ENCODE assay signal across 11 cellular contexts in the genomic region with DNA sequence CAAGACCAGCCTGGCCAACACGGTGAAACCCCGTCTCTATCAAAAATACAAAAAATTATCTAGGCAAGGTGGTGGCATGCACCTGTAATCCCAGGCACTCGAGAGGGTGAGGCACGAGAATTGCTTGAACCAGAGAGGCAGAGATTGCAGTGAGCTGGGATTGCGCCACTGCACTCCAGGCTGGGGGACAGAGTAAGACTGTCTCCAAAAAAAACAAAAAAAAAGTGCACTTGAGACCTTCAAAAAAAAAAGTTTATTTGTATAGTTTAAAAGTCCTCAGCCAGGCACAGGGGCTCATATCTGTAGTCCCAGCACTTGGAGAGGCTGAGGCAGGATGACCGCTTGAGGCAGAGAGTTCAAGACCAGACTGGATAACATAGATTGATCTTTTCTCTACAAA. TPM values are rescaled to one million over a fixed set of nuclear protein-coding genes. Genes with fewer than 3 reads are reported as not detected.
DNase-seq lines count a peak whose midpoint lies in the region; ATAC-seq, FAIRE-seq and TF ChIP-seq lines count a peak whose summit lies in the region.
"Had no signal": no experiment of that assay in that cellular context is flagged by ENCODE, and none has a peak within 500 bp of the region (broad histone marks: within the 10 kb centered on the region; RNA-seq: fewer than 3 reads in every experiment).

No MANE protein-coding gene starts in this region.

- H3K27me3 Mint-ChIP-seq in MCF 10A (ENCODE audit: insufficient read depth, unreplicated experiment) = no peaks in the 10 kb centered on the region
- no peaks in the 10 kb centered on the region for H3K27me3 Mint-ChIP-seq in activated T-helper 1 cell treated with anti-CD3 and anti-CD28 coated beads, Interleukin-12 subunit alpha, Interleukin-12 subunit beta, Interleukin-2, Interleukin-4 antibody, amounts not matched to agents 30 ng/mL and 10 ng/mL and 1 ng/mL, durations not matched to agents 14 hours and 24 hours and 36 hours (ENCODE audit: insufficient read depth)
- no peaks in the 10 kb centered on the region for H3K27me3 Mint-ChIP-seq in type B pancreatic cell
- H3K27me3 Mint-ChIP-seq: CD4-positive, alpha-beta memory T cell had no signal

- no peaks in the 10 kb centered on the region for H3K27me3 ChIP-seq in mammary epithelial cell (ENCODE audit: insufficient read depth, low read length)
- H3K27me3 ChIP-seq in HepG2 (ENCODE audit: control insufficient read depth in 1 of 2, insufficient read depth in 2 of 2, low read length in 2 of 2) = no peaks in the 10 kb centered on the region; a peak in 1 of 5 replicates

- H3K4me1 Mint-ChIP-seq in MCF 10A (ENCODE audit: insufficient read depth, unreplicated experiment) (peaks cover 43% of the 10 kb centered on the region), type B pancreatic cell (ENCODE audit: unreplicated experiment) (peaks cover 32% of the 10 kb centered on the region)
- peaks cover 70% of the 10 kb centered on the region for H3K4me1 Mint-ChIP-seq in activated T-helper 1 cell treated with anti-CD3 and anti-CD28 coated beads, Interleukin-12 subunit alpha, Interleukin-12 subunit beta, Interleukin-2, Interleukin-4 antibody, amounts not matched to agents 30 ng/mL and 10 ng/mL and 1 ng/mL, durations not matched to agents 14 hours and 24 hours and 36 hours (ENCODE audit: low read depth)

- peak; percentile 44 for FAIRE-seq in HepG2 (lab: Jason Lieb, UNC)

- H3K36me3 Mint-ChIP-seq in MCF 10A (ENCODE audit: insufficient read depth, unreplicated experiment) (peaks cover 52% of the 10 kb centered on the region), type B pancreatic cell (peaks cover 33% of the 10 kb centered on the region)
- peaks cover 62% of the 10 kb centered on the region for H3K36me3 Mint-ChIP-seq in activated T-helper 1 cell treated with anti-CD3 and anti-CD28 coated beads, Interleukin-12 subunit alpha, Interleukin-12 subunit beta, Interleukin-2, Interleukin-4 antibody, amounts not matched to agents 30 ng/mL and 10 ng/mL and 1 ng/mL, durations not matched to agents 14 hours and 24 hours and 36 hours (ENCODE audit: low read depth)

- H3K4me3 ChIP-seq in mammary epithelial cell (replicated peaks in 1 of 3; ENCODE audit: insufficient read depth in 1 of 3, low read depth in 2 of 3, low read length in 3 of 3) (no peak overlapping the region), HepG2 (replicated peaks in 1 of 3; ENCODE audit: insufficient read depth in 1 of 3, low read depth in 2 of 3, low read length in 3 of 3) (0 out of 6 replicates have a peak overlapping the region, but pooled peaks of 1 of the 3 experiments have one; percentile 96)

- H3K36me3 ChIP-seq in mammary epithelial cell (ENCODE audit: insufficient read depth, low read length) (peaks cover 20% of the 10 kb centered on the region), HepG2 (replicated peaks in 1 of 2; ENCODE audit: control insufficient read depth in 1 of 2, insufficient read depth in 2 of 2, low read length in 2 of 2) (peaks cover 11 to 30% of the 10 kb centered on the region in 2 experiments)

- no peak for TF ChIP-seq POLR2A in HepG2 (IDR thresholded peaks at IDR 0.05; ENCODE audit: insufficient read depth in 1 of 2, low read depth in 2 of 2, low read length in 2 of 2)

- peak overlapping the region; percentile 99 for H3K27ac Mint-ChIP-seq in MCF 10A (ENCODE audit: low read depth, unreplicated experiment)
- peak overlapping the region; percentile 40 for H3K27ac Mint-ChIP-seq in activated T-helper 1 cell treated with anti-CD3 and anti-CD28 coated beads, Interleukin-12 subunit alpha, Interleukin-12 subunit beta, Interleukin-2, Interleukin-4 antibody, amounts not matched to agents 30 ng/mL and 10 ng/mL and 1 ng/mL, durations not matched to agents 14 hours and 24 hours and 36 hours
- no peak overlapping the region for H3K27ac Mint-ChIP-seq in type B pancreatic cell

- DNase-seq in MCF 10A (ENCODE audit: unreplicated experiment) (peak; percentile 46), mammary epithelial cell (no peak), HepG2 (ENCODE audit: low spot score) (no peak), type B pancreatic cell (ENCODE audit: extremely low spot score, unreplicated experiment) (no peak), T1000 (lab: John Stamatoyannopoulos, UW) (no peak), GDM1 (lab: John Stamatoyannopoulos, UW) (no peak)
- DNase-seq in activated T-helper 1 cell treated with anti-CD3 and anti-CD28 coated beads, Interleukin-12 subunit alpha, Interleukin-12 subunit beta, Interleukin-2, Interleukin-4 antibody, amounts not matched to agents 30 ng/mL and 10 ng/mL and 1 ng/mL, durations not matched to agents 14 hours and 24 hours and 36 hours (ENCODE audit: low spot score) = no peak
- DNase-seq in stimulated activated CD4-positive, alpha-beta T cell treated with anti-CD3 and anti-CD28 coated beads, Interleukin-1b, Interleukin-23, amount 100 ng/mL, for 48 hours = no peak
- DNase-seq: CD4-positive, alpha-beta memory T cell; NCI-H187; posterior cingulate gyrus had no signal

- TF ChIP-seq RAD21 in HepG2 (CRISPR knock-in tag; IDR thresholded peaks at IDR 0.05) = no peak

- no peak for TF ChIP-seq CTCF in MCF 10A (IDR thresholded peaks at IDR 0.05; ENCODE audit: unreplicated experiment)
- TF ChIP-seq CTCF in mammary epithelial cell (conservative IDR thresholded peaks at IDR 0.05 in 1 of 2, IDR thresholded peaks at IDR 0.05 in 1 of 2; ENCODE audit: extremely low read depth in 1 of 2, insufficient read depth in 1 of 2, low read depth in 1 of 2, low read length in 2 of 2) = no peak
- no peak for TF ChIP-seq CTCF in HepG2 (CRISPR knock-in tag; IDR thresholded peaks at IDR 0.05)
- no peak for TF ChIP-seq CTCF in type B pancreatic cell (conservative IDR thresholded peaks at IDR 0.05)

- TF ChIP-seq EP300 in HepG2 (IDR thresholded peaks at IDR 0.05; ENCODE audit: low read depth in 2 of 2, low read length in 2 of 2) (no peak), HepG2 (CRISPR knock-in tag; IDR thresholded peaks at IDR 0.05; ENCODE audit: borderline replicate concordance) (no peak)

- POLR2A ChIA-PET in MCF 10A (lab: Yijun Ruan, JAX) = interaction anchor here (5.5 to 7.7 kb wide), 3 partner anchors 11 to 21 kb away, joined by 75 to 104 read pairs (median 92); partner anchors contain the start of genes GLT8D1 and SPCS1
- POLR2A ChIA-PET in HepG2 (lab: Yijun Ruan, JAX) = interaction anchor here (12.6 kb wide), 1 partner anchor 21 kb away, joined by 118 read pairs; the partner anchor contains the start of genes GLT8D1 and SPCS1

- intact Hi-C loops in MCF 10A (cut with micrococcal nuclease) (loop anchor here (2.0 kb wide), 1 partner anchor 13 kb away; no protein-coding TSS in a partner anchor), mammary epithelial cell (cut with micrococcal nuclease) (loop anchor here (2.0 kb wide), 1 partner anchor 147 kb away; the partner anchor contains the start of gene UQCC5), HepG2 (cut with micrococcal nuclease; ENCODE audit: unreplicated experiment) (no loop called here)
- intact Hi-C loops in activated T-helper 1 cell treated with anti-CD3 and anti-CD28 coated beads, Interleukin-12 subunit alpha, Interleukin-12 subunit beta, Interleukin-2, Interleukin-4 antibody, amounts not matched to agents 30 ng/mL and 10 ng/mL and 1 ng/mL, durations not matched to agents 14 hours and 24 hours and 36 hours (cut with micrococcal nuclease) = loop anchor here (10.0 kb wide), 3 partner anchors 409 to 699 kb away; partner anchors contain the start of genes ACY1, DUSP7 and WDR82

- in situ Hi-C loops in mammary epithelial cell (cut with MboI; ENCODE audit: low sequenced_read_pairs in 2 of 2) (no loop called here), HepG2 (cut with HindIII; ENCODE audit: extremely low pct_ligation_motif_present, low pct_unique_long_range_greater_than_20kb) (loop anchor here (10.0 kb wide), 1 partner anchor 229 kb away; the partner anchor contains the start of genes NISCH and TNNC1)

- dilution Hi-C loops in mammary epithelial cell (cut with HindIII; ENCODE audit: low sequenced_read_pairs) = no loop called here

- no peak overlapping the region for H3K27ac ChIP-seq in mammary epithelial cell (ENCODE audit: insufficient read depth, low read depth, low read length)
- peak overlapping the region; percentile 82 for H3K27ac ChIP-seq in HepG2 (ENCODE audit: extremely low read length, insufficient read depth, low read length)

- peak overlapping the region; percentile 99 for H3K4me3 Mint-ChIP-seq in MCF 10A (ENCODE audit: unreplicated experiment)
- H3K4me3 Mint-ChIP-seq in activated T-helper 1 cell treated with anti-CD3 and anti-CD28 coated beads, Interleukin-12 subunit alpha, Interleukin-12 subunit beta, Interleukin-2, Interleukin-4 antibody, amounts not matched to agents 30 ng/mL and 10 ng/mL and 1 ng/mL, durations not matched to agents 14 hours and 24 hours and 36 hours = peak overlapping the region; percentile 92
- H3K4me3 Mint-ChIP-seq in type B pancreatic cell = peak overlapping the region; percentile 93

- CTCF ChIA-PET in MCF 10A (lab: Yijun Ruan, JAX) = no interaction called here
- CTCF ChIA-PET in mammary epithelial cell (lab: Charles Lee; ENCODE audit: low non-redundant PET) = no interaction called here
- CTCF ChIA-PET in HepG2 (lab: Yijun Ruan, JAX; ENCODE audit: low intra/inter-chr PET ratio, low total read pairs) = no interaction called here

- H3K4me2 ChIP-seq in mammary epithelial cell (ENCODE audit: insufficient read depth, low read depth, low read length) (no peak overlapping the region), HepG2 (ENCODE audit: low read depth, low read length) (peak overlapping the region; percentile 77)

- H2AFZ ChIP-seq in mammary epithelial cell (ENCODE audit: low read depth, low read length) = no peak overlapping the region
- H2AFZ ChIP-seq in HepG2 (ENCODE audit: low read length) = no peak overlapping the region

- H3K4me1 ChIP-seq in mammary epithelial cell (ENCODE audit: insufficient read depth, low read length) = peaks cover 20% of the 10 kb centered on the region
- peaks cover 80% of the 10 kb centered on the region for H3K4me1 ChIP-seq in HepG2 (ENCODE audit: insufficient read depth, low read length)

- WGBS in mammary epithelial cell (ENCODE audit: low coverage, missing lambda C conversion rate) = 80% methylated on average over 6 of the region's 6 CpGs
- 51% methylated on average over 6 of the region's 6 CpGs for WGBS in HepG2 (ENCODE audit: low lambda C conversion rate)

- no peaks in the 10 kb centered on the region for H3K9me3 ChIP-seq in mammary epithelial cell (replicated peaks; ENCODE audit: insufficient read depth, low read length)
- H3K9me3 ChIP-seq in HepG2 (ENCODE audit: low read length) = no peaks in the 10 kb centered on the region

- no peak overlapping the region for H3K9ac ChIP-seq in mammary epithelial cell (ENCODE audit: insufficient read depth, low read length)
- H3K9ac ChIP-seq in HepG2 (ENCODE audit: insufficient read depth, low read depth, low read length) = 0 out of 2 replicates have a peak overlapping the region, but pooled peaks have one; percentile 99

- no peaks in the 10 kb centered on the region for H3K9me3 Mint-ChIP-seq in MCF 10A (ENCODE audit: unreplicated experiment)
- no peaks in the 10 kb centered on the region for H3K9me3 Mint-ChIP-seq in activated T-helper 1 cell treated with anti-CD3 and anti-CD28 coated beads, Interleukin-12 subunit alpha, Interleukin-12 subunit beta, Interleukin-2, Interleukin-4 antibody, amounts not matched to agents 30 ng/mL and 10 ng/mL and 1 ng/mL, durations not matched to agents 14 hours and 24 hours and 36 hours
- H3K9me3 Mint-ChIP-seq in type B pancreatic cell = no peaks in the 10 kb centered on the region

- H3K79me2 ChIP-seq in mammary epithelial cell (ENCODE audit: insufficient read depth, low read length) (peaks cover 94% of the 10 kb centered on the region), HepG2 (ENCODE audit: insufficient read depth, low read length) (peaks cover 76% of the 10 kb centered on the region)

- ATAC-seq in HepG2 = no peak; the same call in 2 of the 3 replicates

- BruUV-seq in MCF 10A (replicated peaks; lab: Mats Ljungman, UMichigan) (no TSS peak), mammary epithelial cell (replicated peaks; lab: Mats Ljungman, UMichigan) (no TSS peak), HepG2 (replicated peaks; lab: Mats Ljungman, UMichigan) (no TSS peak)

- no peaks in the 10 kb centered on the region for H4K20me1 ChIP-seq in mammary epithelial cell (ENCODE audit: insufficient read depth, low read length)
- peaks cover 10% of the 10 kb centered on the region for H4K20me1 ChIP-seq in HepG2 (ENCODE audit: insufficient read depth, low read length)

RNA-seq across cellular contexts. Expression of gene PBRM1, which starts 2.1 kb away (rescaled TPM):
- total RNA-seq in MCF 10A (2022) (49.3 and 56.9 TPM in 2 replicates), mammary epithelial cell (10 to 100 TPM; 53.0 to 85.2 TPM), HepG2 (2016; rRNA removed; fragmentation: Illumina TruSeq; extraction: Trizol) (33.2 and 47.0 TPM in 2 replicates), type B pancreatic cell (ENCODE audit: low replicate concordance) (78.3 and 88.6 TPM in 2 replicates)
- polyA plus RNA-seq in mammary epithelial cell (18.8 TPM), HepG2 (2011; rRNA removed) (9.6 and 10.9 TPM in 2 replicates)
- 103 TPM for polyA minus RNA-seq in mammary epithelial cell
- 68.6 and 68.8 TPM in 2 replicates for total RNA-seq in activated T-helper 1 cell treated with anti-CD3 and anti-CD28 coated beads, Interleukin-12 subunit alpha, Interleukin-12 subunit beta, Interleukin-2, Interleukin-4 antibody, amounts not matched to agents 30 ng/mL and 10 ng/mL and 1 ng/mL, durations not matched to agents 14 hours and 24 hours and 36 hours
- 5.1 and 8.0 TPM in 2 replicates for total RNA-seq in HepG2 (2016; cell fraction: cytosol; rRNA removed; fragmentation: Illumina TruSeq; extraction: Trizol; ENCODE audit: low read depth)
- total RNA-seq in HepG2 (2016; cell fraction: insoluble cytoplasmic fraction; rRNA removed; fragmentation: Illumina TruSeq; extraction: Trizol) = 33.8 and 40.2 TPM in 2 replicates
- total RNA-seq in HepG2 (2016; cell fraction: membrane; rRNA removed; fragmentation: Illumina TruSeq; extraction: Trizol) = 13.4 and 13.8 TPM in 2 replicates
- total RNA-seq in HepG2 (2016; cell fraction: nucleus; rRNA removed; fragmentation: Illumina TruSeq; extraction: Trizol) = 49.5 and 50.7 TPM in 2 replicates
- polyA plus RNA-seq in HepG2 (2011; cell fraction: cytosol; rRNA removed) = 6.0 and 7.9 TPM in 2 replicates
- polyA plus RNA-seq in HepG2 (2011; cell fraction: nucleus; rRNA removed) = 15.1 and 15.8 TPM in 2 replicates
- polyA plus RNA-seq in HepG2 (2012) = 10.4 and 11.8 TPM in 2 replicates
- 0.65 and 1.2 TPM in 2 replicates for polyA plus RNA-seq in HepG2 (2016; cell fraction: cytosol; fragmentation: Illumina TruSeq; extraction: Trizol; ENCODE audit: low read depth)
- 19.3 and 20.8 TPM in 2 replicates for polyA plus RNA-seq in HepG2 (2016; cell fraction: insoluble cytoplasmic fraction; fragmentation: Illumina TruSeq; extraction: Trizol; ENCODE audit: low read depth)
- polyA plus RNA-seq in HepG2 (2016; cell fraction: membrane; fragmentation: Illumina TruSeq; extraction: Trizol; ENCODE audit: low read depth) = 1.9 and 2.1 TPM in 2 replicates
- 22.8 and 26.1 TPM in 2 replicates for polyA plus RNA-seq in HepG2 (2016; cell fraction: nucleus; fragmentation: Illumina TruSeq; extraction: Trizol; ENCODE audit: insufficient read depth, low read depth)
- 25.3 and 61.3 TPM in 2 replicates for polyA minus RNA-seq in HepG2 (2011; rRNA and poly(A)+ RNA removed; ENCODE audit: low replicate concordance)
- 22.6 and 23.7 TPM in 2 replicates for polyA minus RNA-seq in HepG2 (2011; cell fraction: cytosol; rRNA and poly(A)+ RNA removed)
- polyA minus RNA-seq in HepG2 (2011; cell fraction: nucleus; rRNA and poly(A)+ RNA removed) = 57.8 and 69.2 TPM in 2 replicates

RNA-seq across cellular contexts. Expression of gene GNL3, which starts 2.2 kb away (rescaled TPM):
- 163 and 200 TPM in 2 replicates for total RNA-seq in MCF 10A (2022)
- total RNA-seq in mammary epithelial cell = 10 to 100 TPM; 81.5 to 97.8 TPM
- polyA plus RNA-seq in mammary epithelial cell = 51.1 TPM
- polyA minus RNA-seq in mammary epithelial cell = 58.3 TPM
- 241 and 245 TPM in 2 replicates for total RNA-seq in activated T-helper 1 cell treated with anti-CD3 and anti-CD28 coated beads, Interleukin-12 subunit alpha, Interleukin-12 subunit beta, Interleukin-2, Interleukin-4 antibody, amounts not matched to agents 30 ng/mL and 10 ng/mL and 1 ng/mL, durations not matched to agents 14 hours and 24 hours and 36 hours
- 257 and 281 TPM in 2 replicates for total RNA-seq in HepG2 (2016; rRNA removed; fragmentation: Illumina TruSeq; extraction: Trizol)
- total RNA-seq in HepG2 (2016; cell fraction: cytosol; rRNA removed; fragmentation: Illumina TruSeq; extraction: Trizol; ENCODE audit: low read depth) = 60.4 and 64.3 TPM in 2 replicates
- 257 and 284 TPM in 2 replicates for total RNA-seq in HepG2 (2016; cell fraction: insoluble cytoplasmic fraction; rRNA removed; fragmentation: Illumina TruSeq; extraction: Trizol)
- 76.1 and 91.0 TPM in 2 replicates for total RNA-seq in HepG2 (2016; cell fraction: membrane; rRNA removed; fragmentation: Illumina TruSeq; extraction: Trizol)
- 252 and 273 TPM in 2 replicates for total RNA-seq in HepG2 (2016; cell fraction: nucleus; rRNA removed; fragmentation: Illumina TruSeq; extraction: Trizol)
- polyA plus RNA-seq in HepG2 (2011; rRNA removed) = 91.7 and 129 TPM in 2 replicates
- polyA plus RNA-seq in HepG2 (2011; cell fraction: cytosol; rRNA removed) = 37.1 and 48.9 TPM in 2 replicates
- polyA plus RNA-seq in HepG2 (2011; cell fraction: nucleus; rRNA removed) = 185 and 204 TPM in 2 replicates
- polyA plus RNA-seq in HepG2 (2012) = 118 and 153 TPM in 2 replicates
- 27.6 and 27.7 TPM in 2 replicates for polyA plus RNA-seq in HepG2 (2016; cell fraction: cytosol; fragmentation: Illumina TruSeq; extraction: Trizol; ENCODE audit: low read depth)
- polyA plus RNA-seq in HepG2 (2016; cell fraction: insoluble cytoplasmic fraction; fragmentation: Illumina TruSeq; extraction: Trizol; ENCODE audit: low read depth) = 214 and 224 TPM in 2 replicates
- 41.7 and 44.4 TPM in 2 replicates for polyA plus RNA-seq in HepG2 (2016; cell fraction: membrane; fragmentation: Illumina TruSeq; extraction: Trizol; ENCODE audit: low read depth)
- polyA plus RNA-seq in HepG2 (2016; cell fraction: nucleus; fragmentation: Illumina TruSeq; extraction: Trizol; ENCODE audit: insufficient read depth, low read depth) = 336 and 359 TPM in 2 replicates
- 38.6 and 73.5 TPM in 2 replicates for polyA minus RNA-seq in HepG2 (2011; rRNA and poly(A)+ RNA removed; ENCODE audit: low replicate concordance)
- polyA minus RNA-seq in HepG2 (2011; cell fraction: cytosol; rRNA and poly(A)+ RNA removed) = 34.7 and 37.7 TPM in 2 replicates
- 291 and 322 TPM in 2 replicates for polyA minus RNA-seq in HepG2 (2011; cell fraction: nucleus; rRNA and poly(A)+ RNA removed)
- 114 and 118 TPM in 2 replicates for total RNA-seq in type B pancreatic cell (ENCODE audit: low replicate concordance)

RNA-seq across cellular contexts. Expression of gene GLT8D1, which starts 22.0 kb away (rescaled TPM):
- total RNA-seq in MCF 10A (2022) (42.2 and 48.1 TPM in 2 replicates), mammary epithelial cell (10 to 100 TPM; 56.8 to 62.7 TPM), HepG2 (2016; rRNA removed; fragmentation: Illumina TruSeq; extraction: Trizol) (65.1 and 110 TPM in 2 replicates), type B pancreatic cell (ENCODE audit: low replicate concordance) (66.1 and 72.7 TPM in 2 replicates)
- polyA plus RNA-seq in mammary epithelial cell (64.9 TPM), HepG2 (2011; rRNA removed) (109 and 121 TPM in 2 replicates)
- polyA minus RNA-seq in mammary epithelial cell = 50.7 TPM
- total RNA-seq in activated T-helper 1 cell treated with anti-CD3 and anti-CD28 coated beads, Interleukin-12 subunit alpha, Interleukin-12 subunit beta, Interleukin-2, Interleukin-4 antibody, amounts not matched to agents 30 ng/mL and 10 ng/mL and 1 ng/mL, durations not matched to agents 14 hours and 24 hours and 36 hours = 33.9 and 40.6 TPM in 2 replicates
- total RNA-seq in HepG2 (2016; cell fraction: cytosol; rRNA removed; fragmentation: Illumina TruSeq; extraction: Trizol; ENCODE audit: low read depth) = 26.1 and 37.4 TPM in 2 replicates
- 57.9 and 103 TPM in 2 replicates for total RNA-seq in HepG2 (2016; cell fraction: insoluble cytoplasmic fraction; rRNA removed; fragmentation: Illumina TruSeq; extraction: Trizol)
- 58.5 and 71.5 TPM in 2 replicates for total RNA-seq in HepG2 (2016; cell fraction: membrane; rRNA removed; fragmentation: Illumina TruSeq; extraction: Trizol)
- 95.9 and 108 TPM in 2 replicates for total RNA-seq in HepG2 (2016; cell fraction: nucleus; rRNA removed; fragmentation: Illumina TruSeq; extraction: Trizol)
- 73.3 and 91.3 TPM in 2 replicates for polyA plus RNA-seq in HepG2 (2011; cell fraction: cytosol; rRNA removed)
- 70.1 and 84.3 TPM in 2 replicates for polyA plus RNA-seq in HepG2 (2011; cell fraction: nucleus; rRNA removed)
- 73.6 and 98.8 TPM in 2 replicates for polyA plus RNA-seq in HepG2 (2012)
- 24.2 and 36.5 TPM in 2 replicates for polyA plus RNA-seq in HepG2 (2016; cell fraction: cytosol; fragmentation: Illumina TruSeq; extraction: Trizol; ENCODE audit: low read depth)
- 69.1 and 71.8 TPM in 2 replicates for polyA plus RNA-seq in HepG2 (2016; cell fraction: insoluble cytoplasmic fraction; fragmentation: Illumina TruSeq; extraction: Trizol; ENCODE audit: low read depth)
- polyA plus RNA-seq in HepG2 (2016; cell fraction: membrane; fragmentation: Illumina TruSeq; extraction: Trizol; ENCODE audit: low read depth) = 43.6 and 60.3 TPM in 2 replicates
- 167 and 178 TPM in 2 replicates for polyA plus RNA-seq in HepG2 (2016; cell fraction: nucleus; fragmentation: Illumina TruSeq; extraction: Trizol; ENCODE audit: insufficient read depth, low read depth)
- polyA minus RNA-seq in HepG2 (2011; rRNA and poly(A)+ RNA removed; ENCODE audit: low replicate concordance) = 39.4 and 50.8 TPM in 2 replicates
- polyA minus RNA-seq in HepG2 (2011; cell fraction: cytosol; rRNA and poly(A)+ RNA removed) = 36.1 and 37.9 TPM in 2 replicates
- 33.9 and 50.1 TPM in 2 replicates for polyA minus RNA-seq in HepG2 (2011; cell fraction: nucleus; rRNA and poly(A)+ RNA removed)

RNA-seq across cellular contexts. Expression of gene SPCS1, which starts 22.3 kb away (rescaled TPM):
- total RNA-seq in MCF 10A (2022) (135 and 172 TPM in 2 replicates), mammary epithelial cell (100 to 1,000 TPM in 1 of 2 donors, 10 to 100 TPM in 1; 57.5 to 120 TPM), HepG2 (2016; rRNA removed; fragmentation: Illumina TruSeq; extraction: Trizol) (100 and 120 TPM in 2 replicates), type B pancreatic cell (ENCODE audit: low replicate concordance) (102 and 119 TPM in 2 replicates)
- polyA plus RNA-seq in mammary epithelial cell (115 TPM), HepG2 (2011; rRNA removed) (61.8 and 84.6 TPM in 2 replicates)
- 87.9 TPM for polyA minus RNA-seq in mammary epithelial cell
- total RNA-seq in activated T-helper 1 cell treated with anti-CD3 and anti-CD28 coated beads, Interleukin-12 subunit alpha, Interleukin-12 subunit beta, Interleukin-2, Interleukin-4 antibody, amounts not matched to agents 30 ng/mL and 10 ng/mL and 1 ng/mL, durations not matched to agents 14 hours and 24 hours and 36 hours = 122 and 132 TPM in 2 replicates
- total RNA-seq in HepG2 (2016; cell fraction: cytosol; rRNA removed; fragmentation: Illumina TruSeq; extraction: Trizol; ENCODE audit: low read depth) = 40.5 and 45.6 TPM in 2 replicates
- 101 and 120 TPM in 2 replicates for total RNA-seq in HepG2 (2016; cell fraction: insoluble cytoplasmic fraction; rRNA removed; fragmentation: Illumina TruSeq; extraction: Trizol)
- total RNA-seq in HepG2 (2016; cell fraction: membrane; rRNA removed; fragmentation: Illumina TruSeq; extraction: Trizol) = 58.3 and 62.1 TPM in 2 replicates
- 98.8 and 103 TPM in 2 replicates for total RNA-seq in HepG2 (2016; cell fraction: nucleus; rRNA removed; fragmentation: Illumina TruSeq; extraction: Trizol)
- polyA plus RNA-seq in HepG2 (2011; cell fraction: cytosol; rRNA removed) = 92.3 and 116 TPM in 2 replicates
- polyA plus RNA-seq in HepG2 (2011; cell fraction: nucleus; rRNA removed) = 20.3 and 25.6 TPM in 2 replicates
- 100 and 134 TPM in 2 replicates for polyA plus RNA-seq in HepG2 (2012)
- polyA plus RNA-seq in HepG2 (2016; cell fraction: cytosol; fragmentation: Illumina TruSeq; extraction: Trizol; ENCODE audit: low read depth) = 78.3 and 89.5 TPM in 2 replicates
- 176 and 187 TPM in 2 replicates for polyA plus RNA-seq in HepG2 (2016; cell fraction: insoluble cytoplasmic fraction; fragmentation: Illumina TruSeq; extraction: Trizol; ENCODE audit: low read depth)
- polyA plus RNA-seq in HepG2 (2016; cell fraction: membrane; fragmentation: Illumina TruSeq; extraction: Trizol; ENCODE audit: low read depth) = 91.4 and 105 TPM in 2 replicates
- polyA plus RNA-seq in HepG2 (2016; cell fraction: nucleus; fragmentation: Illumina TruSeq; extraction: Trizol; ENCODE audit: insufficient read depth, low read depth) = 241 and 261 TPM in 2 replicates
- polyA minus RNA-seq in HepG2 (2011; rRNA and poly(A)+ RNA removed; ENCODE audit: low replicate concordance) = 76.0 and 91.3 TPM in 2 replicates
- polyA minus RNA-seq in HepG2 (2011; cell fraction: cytosol; rRNA and poly(A)+ RNA removed) = 48.9 and 80.5 TPM in 2 replicates
- polyA minus RNA-seq in HepG2 (2011; cell fraction: nucleus; rRNA and poly(A)+ RNA removed) = 23.1 and 23.6 TPM in 2 replicates
